Comparison of ENCODE assay signal across 1 cellular context in the genomic region with DNA sequence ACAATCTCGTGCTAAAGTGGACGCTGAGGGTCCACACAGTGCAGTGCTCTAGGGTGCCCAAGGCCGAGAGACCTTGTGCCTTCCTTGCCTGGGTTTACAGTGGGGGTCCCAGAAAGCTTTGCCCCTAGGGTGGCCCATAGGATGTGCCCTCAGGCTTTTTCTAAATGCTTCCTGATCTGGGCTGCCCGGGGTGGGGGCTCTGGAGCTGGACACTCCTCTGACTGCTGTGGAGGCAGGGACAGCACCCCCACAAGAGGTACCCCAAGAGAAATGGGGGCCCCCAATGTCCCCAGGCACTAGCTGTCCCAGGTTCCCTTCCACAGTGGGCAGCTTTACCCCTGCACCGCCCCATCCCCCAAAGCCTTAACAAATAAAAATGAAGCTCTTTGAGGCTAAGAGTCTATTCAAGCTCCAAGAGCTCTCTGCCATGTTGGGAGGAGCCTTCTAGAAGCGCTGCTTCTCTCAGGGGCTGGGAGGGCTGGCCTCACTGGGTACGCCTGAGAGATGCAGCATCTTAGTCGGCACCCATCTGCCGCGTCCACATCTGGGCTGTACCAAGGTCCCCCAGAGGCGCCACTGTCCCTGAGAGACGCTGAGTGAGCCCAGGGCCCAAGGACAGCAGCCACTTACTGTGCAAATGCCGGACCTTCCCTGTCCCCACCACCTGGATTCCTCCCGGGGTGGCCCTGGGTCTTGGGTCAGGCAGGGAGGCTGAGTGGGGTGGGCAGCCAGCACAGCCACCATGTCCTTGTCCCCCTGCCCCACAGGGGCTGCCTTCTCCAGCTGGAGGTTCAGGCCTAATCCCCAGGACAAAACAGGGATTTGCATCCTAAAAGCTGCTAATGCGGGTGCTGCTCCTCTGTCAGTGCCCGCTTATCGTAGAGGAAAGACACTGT.
TF ChIP-seq lines count a peak whose summit lies in the region.

No MANE protein-coding gene starts in this region.

TF ChIP-seq in GM23338, 12 proteins besides CTCF, POLR2A, EP300 and RAD21 (continued from another document):
- TF ChIP-seq ETS1 (IDR thresholded peaks at IDR 0.05) (no peak), CREB1 (CRISPR knock-in tag; IDR thresholded peaks at IDR 0.05; ENCODE audit: low read depth) (no peak), POLR2AphosphoS5 (IDR thresholded peaks at IDR 0.05; ENCODE audit: low read depth) (no peak), ZNF331 (CRISPR knock-in tag; IDR thresholded peaks at IDR 0.05; ENCODE audit: low read depth) (no peak)
